10 cellular contexts compared by ENCODE assay signal in genomic region chr20:63554361-63555278, GRCh38. TPM values are rescaled to one million over a fixed set of nuclear protein-coding genes. Genes with fewer than 3 reads are reported as not detected.
DNase-seq lines count a peak whose midpoint lies in the region; ATAC-seq, FAIRE-seq and TF ChIP-seq lines count a peak whose summit lies in the region.
"Had no signal": no experiment of that assay in that cellular context is flagged by ENCODE, and none has a peak within 500 bp of the region (broad histone marks: within the 10 kb centered on the region; RNA-seq: fewer than 3 reads in every experiment).

No MANE protein-coding gene starts in this region.

- no peaks in the 10 kb centered on the region for H3K9me3 Mint-ChIP-seq in endothelial cell (ENCODE audit: unreplicated experiment)

- FAIRE-seq in urothelium cell line (lab: Jason Lieb, UNC): no peak

- TF ChIP-seq CTCF in NB4 (IDR thresholded peaks at IDR 0.05; ENCODE audit: low read depth, low read length) (no peak), endothelial cell (IDR thresholded peaks at IDR 0.05; ENCODE audit: unreplicated experiment) (no peak)

- H3K9me3 ChIP-seq in SJCRH30 (replicated peaks): no peaks in the 10 kb centered on the region

- H3K27ac ChIP-seq in SJCRH30: no peak overlapping the region
- H3K27ac ChIP-seq: 22Rv1 had no signal

- peak overlapping the region; percentile 81 for H3K4me3 Mint-ChIP-seq in endothelial cell (ENCODE audit: unreplicated experiment)

- H3K27me3 ChIP-seq in SJCRH30: peaks cover 17% of the 10 kb centered on the region

- no peaks in the 10 kb centered on the region for H3K27me3 Mint-ChIP-seq in endothelial cell (ENCODE audit: unreplicated experiment)

- no peak for ATAC-seq in HG02981 (IDR thresholded peaks at IDR 0.05; ENCODE audit: unreplicated experiment)

- H3K4me1 ChIP-seq in SJCRH30: peaks cover 8% of the 10 kb centered on the region; the same call in 1 of the 2 replicates

- H3K36me3 ChIP-seq in SJCRH30: no peaks in the 10 kb centered on the region

- H3K4me1 Mint-ChIP-seq in endothelial cell (ENCODE audit: unreplicated experiment): no peaks in the 10 kb centered on the region

- no peak for TF ChIP-seq POLR2A in NB4 (IDR thresholded peaks at IDR 0.05; ENCODE audit: extremely low read depth, insufficient read length)

- H3K27ac Mint-ChIP-seq in endothelial cell (ENCODE audit: unreplicated experiment): no peak overlapping the region

- DNase-seq in DMS53 (lab: John Stamatoyannopoulos, UW) (peak; percentile 36), DMS53 treated with DMSO at 0.1 percent for 48 hours (lab: John Stamatoyannopoulos, UW; ENCODE audit: unreplicated experiment) (no peak), NB4 (ENCODE audit: low read depth) (peak; percentile 76), endothelial cell (ENCODE audit: low spot score) (no peak), retina (peak; percentile 57), urothelium cell line (ENCODE audit: low spot score) (no peak), SJCRH30 (no peak)
- DNase-seq: NCI-H1092 had no signal

- H3K4me3 ChIP-seq in NB4 (ENCODE audit: low read depth, low read length) (no peak overlapping the region), SJCRH30 (no peak overlapping the region)

- H3K36me3 Mint-ChIP-seq in endothelial cell (ENCODE audit: low read depth, unreplicated experiment): no peaks in the 10 kb centered on the region

RNA-seq across cellular contexts. Expression of gene FNDC11, which starts 0.7 kb away (rescaled TPM):
- 1.3 TPM for total RNA-seq in endothelial cell (ENCODE audit: unreplicated experiment)
- total RNA-seq in SJCRH30 (2014; rRNA removed; shearing (Covaris generic)): 0.02 and 0.20 TPM in 2 replicates

RNA-seq across cellular contexts. Expression of gene SRMS, which starts 7.1 kb away (rescaled TPM):
- not detected for total RNA-seq in endothelial cell (ENCODE audit: unreplicated experiment)
- total RNA-seq in SJCRH30 (2014; rRNA removed; shearing (Covaris generic)): not detected in 2 replicates

RNA-seq across cellular contexts. Expression of gene PTK6, which starts 17.4 kb away (rescaled TPM):
- not detected for total RNA-seq in endothelial cell (ENCODE audit: unreplicated experiment)
- 1.4 TPM in 2 replicates for total RNA-seq in SJCRH30 (2014; rRNA removed; shearing (Covaris generic))

RNA-seq across cellular contexts. Expression of gene HELZ2, which starts 19.4 kb away (rescaled TPM):
- 15.3 TPM for total RNA-seq in endothelial cell (ENCODE audit: unreplicated experiment)
- 4.6 and 5.7 TPM in 2 replicates for total RNA-seq in SJCRH30 (2014; rRNA removed; shearing (Covaris generic))

RNA-seq across cellular contexts. Expression of gene PPDPF, which starts 34.1 kb away (rescaled TPM):
- total RNA-seq in endothelial cell (ENCODE audit: unreplicated experiment): 151 TPM
- total RNA-seq in SJCRH30 (2014; rRNA removed; shearing (Covaris generic)): 149 and 171 TPM in 2 replicates

Comparison
In these comparisons a context has a peak if more than half of its experiments do, and no peak if none do; other contexts are left out.
1. DNase-seq: peak in DMS53 (single experiment), NB4 (single experiment) and retina (single experiment); none in DMS53 treated with DMSO at 0.1 percent for 48 hours (single experiment), endothelial cell (single experiment), urothelium cell line (single experiment) and SJCRH30 (0 of 2).